Comparison of ENCODE assay signal across 17 cellular contexts in genomic region chr15:71957026-71957425, GRCh38.
A peak's percentile ranks its signal among the peaks of the same experiment; 100 is the strongest.
DNase-seq lines count a peak whose midpoint lies in the region; ATAC-seq and TF ChIP-seq lines count a peak whose summit lies in the region.
"Had no signal": no experiment of that assay in that cellular context is flagged by ENCODE, and none has a peak within 500 bp of the region (broad histone marks: within the 10 kb centered on the region; RNA-seq: fewer than 3 reads in every experiment).

No MANE protein-coding gene starts in this region.

- in situ Hi-C loops in ACHN (cut with HindIII; ENCODE audit: low pct_ligation_motif_present, low pct_unique_long_range_greater_than_20kb, low sequenced_read_pairs): no loop called here

- no peak for ATAC-seq in HG02840 (IDR thresholded peaks at IDR 0.05; ENCODE audit: low FRiP score, unreplicated experiment)
- ATAC-seq: A549, GM23338, HepG2 had no signal

- TF ChIP-seq CTCF in testis (IDR thresholded peaks at IDR 0.05): no peak

- H3K27ac ChIP-seq in testis: no peak overlapping the region
- H3K27ac ChIP-seq: A549; BLaER1 treated with 17β-estradiol and CSF1 and Interleukin-3, amounts not matched to agents 10 nM and 100 nM had no signal

- no peaks in the 10 kb centered on the region for H3K4me1 ChIP-seq in testis
- H3K4me1 ChIP-seq: A549; BLaER1 treated with 17β-estradiol and CSF1 and Interleukin-3, amounts not matched to agents 10 nM and 100 nM had no signal

- DNase-seq in LHCN-M2 (ENCODE audit: low read depth): peak; percentile 3
- peak; percentile 19 for DNase-seq in fibroblast of gingiva (ENCODE audit: low read depth)
- DNase-seq in iris pigment epithelial cell (ENCODE audit: low read depth): peak; percentile 69
- no peak for DNase-seq in testis
- DNase-seq in ACHN: no peak
- DNase-seq in GF-D8 (lab: John Stamatoyannopoulos, UW): no peak
- DNase-seq: CD4-positive, CD25-positive, alpha-beta regulatory T cell; CD8-positive, alpha-beta memory T cell; COR-L47; HCEC 1CT; HFFc6; KG1 had no signal

- H3K9me3 ChIP-seq in testis: no peaks in the 10 kb centered on the region
- H3K9me3 ChIP-seq: A549; BLaER1 treated with 17β-estradiol and CSF1 and Interleukin-3, amounts not matched to agents 10 nM and 100 nM had no signal

- TF ChIP-seq POLR2A in testis (IDR thresholded peaks at IDR 0.05): no peak

- no peaks in the 10 kb centered on the region for H3K27me3 ChIP-seq in testis
- H3K27me3 ChIP-seq: BLaER1 treated with 17β-estradiol and CSF1 and Interleukin-3, amounts not matched to agents 10 nM and 100 nM had no signal

- no peaks in the 10 kb centered on the region for H3K36me3 ChIP-seq in testis (ENCODE audit: low read depth, missing control alignments)

- intact Hi-C loops in testis (cut with DNase I; ENCODE audit: low total_unique reads): no loop called here

- 74 to 88% methylated on average over 2 of the region's 2 CpGs for WGBS in testis, 2 donors

- H3K4me3 ChIP-seq in testis: no peak overlapping the region
- H3K4me3 ChIP-seq: A549; BLaER1 treated with 17β-estradiol and CSF1 and Interleukin-3, amounts not matched to agents 10 nM and 100 nM; GM23338 had no signal

Comparison
In these comparisons a context has a peak if more than half of its experiments do, and no peak if none do; other contexts are left out.
1. DNase-seq: peak in LHCN-M2 (single experiment), fibroblast of gingiva (single experiment) and iris pigment epithelial cell (single experiment); none in testis (single experiment), ACHN (single experiment) and GF-D8 (single experiment).